Comparison of ENCODE assay signal across 14 cellular contexts in the genomic region with DNA sequence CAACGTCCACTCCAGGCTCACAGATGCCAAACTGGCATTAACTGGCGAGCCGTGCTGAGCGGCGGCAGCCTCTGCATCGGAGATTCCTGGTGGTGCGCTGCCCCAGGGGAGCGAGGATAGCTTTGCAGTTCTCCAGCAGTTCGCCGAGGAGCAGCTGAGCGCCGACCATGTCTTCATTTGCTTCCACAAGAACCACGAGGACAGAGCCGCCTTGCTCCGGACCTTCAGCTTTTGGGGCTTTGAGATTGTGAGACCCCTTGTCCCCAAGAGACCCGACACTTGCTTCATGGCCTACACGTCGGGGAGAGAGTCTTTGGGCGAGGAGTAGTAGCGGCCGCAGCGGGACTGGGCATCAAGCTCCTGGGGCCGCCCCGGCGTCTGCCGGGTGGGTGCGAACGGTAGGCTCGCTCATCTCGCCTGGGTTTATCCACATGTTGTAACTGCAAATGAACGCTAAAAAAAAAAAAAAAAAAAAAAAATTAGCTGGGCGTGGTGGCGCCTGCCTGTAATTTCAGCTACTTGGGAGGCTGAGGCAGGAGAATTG. TPM values are rescaled to one million over a fixed set of nuclear protein-coding genes. Genes with fewer than 3 reads are reported as not detected.
DNase-seq lines count a peak whose midpoint lies in the region; ATAC-seq, FAIRE-seq and TF ChIP-seq lines count a peak whose summit lies in the region.
"Had no signal": no experiment of that assay in that cellular context is flagged by ENCODE, and none has a peak within 500 bp of the region (broad histone marks: within the 10 kb centered on the region; RNA-seq: fewer than 3 reads in every experiment).

No MANE protein-coding gene starts in this region.

- ATAC-seq in GM18505 (IDR thresholded peaks at IDR 0.05; ENCODE audit: unreplicated experiment) (no peak), HG02870 (IDR thresholded peaks at IDR 0.05; ENCODE audit: unreplicated experiment) (no peak)
- ATAC-seq: esophagus mucosa, HCT116, mucosa of descending colon had no signal

- H3K27ac Mint-ChIP-seq in astrocyte (ENCODE audit: unreplicated experiment): no peak overlapping the region

- no peak for TF ChIP-seq POLR2A in GM18505 (IDR thresholded peaks at IDR 0.05; ENCODE audit: borderline replicate concordance, extremely low read depth, insufficient read depth, insufficient read length)

- FAIRE-seq in astrocyte (lab: Jason Lieb, UNC): no peak

- no peaks in the 10 kb centered on the region for H3K4me1 Mint-ChIP-seq in astrocyte (ENCODE audit: low read depth, unreplicated experiment)

- H3K4me1 ChIP-seq in astrocyte (ENCODE audit: insufficient read depth, low read length): peaks cover 4% of the 10 kb centered on the region
- H3K4me1 ChIP-seq in subcutaneous abdominal adipose tissue (ENCODE audit: control insufficient read depth in 5 of 5, insufficient read depth in 5 of 5, low read length in 5 of 5): peaks cover 0 to 7% (median 6%) of the 10 kb centered on the region in 5 donors

- H3K27me3 ChIP-seq in astrocyte (ENCODE audit: insufficient read depth, low read length) (peaks cover 13% of the 10 kb centered on the region), subcutaneous abdominal adipose tissue (ENCODE audit: control insufficient read depth in 5 of 5, insufficient read depth in 4 of 5, low read length in 5 of 5) (peaks cover 3 to 17% (median 9%) of the 10 kb centered on the region in 5 donors)

- H3K9ac ChIP-seq in astrocyte (ENCODE audit: low read length) (peak overlapping the region; percentile 58), subcutaneous abdominal adipose tissue (ENCODE audit: low read length in 5 of 5) (no peak overlapping the region)

- peaks cover 4% of the 10 kb centered on the region for H3K9me3 Mint-ChIP-seq in astrocyte (ENCODE audit: unreplicated experiment)

- H3K9me3 ChIP-seq in astrocyte (ENCODE audit: insufficient read depth, low read depth, low read length): no peaks in the 10 kb centered on the region
- peaks cover 0 to 4% (median 0%) of the 10 kb centered on the region in 5 donors for H3K9me3 ChIP-seq in subcutaneous abdominal adipose tissue (ENCODE audit: control insufficient read depth in 5 of 5, low read length in 5 of 5)
- H3K9me3 ChIP-seq: mucosa of descending colon had no signal

- no peaks in the 10 kb centered on the region for H3K27me3 Mint-ChIP-seq in astrocyte (ENCODE audit: low read depth, unreplicated experiment)

- H3K36me3 ChIP-seq in astrocyte (ENCODE audit: insufficient read depth, low read length) (no peaks in the 10 kb centered on the region), subcutaneous abdominal adipose tissue (ENCODE audit: control insufficient read depth in 5 of 5, insufficient read depth in 5 of 5, low read length in 5 of 5) (no peaks in the 10 kb centered on the region)

- H4K20me1 ChIP-seq in astrocyte (ENCODE audit: insufficient read depth, low read length): no peaks in the 10 kb centered on the region

- H3K27ac ChIP-seq in astrocyte (ENCODE audit: low read depth, low read length) (no peak overlapping the region), subcutaneous abdominal adipose tissue (ENCODE audit: low read depth, low read length) (no peak overlapping the region)

- H3K4me2 ChIP-seq in astrocyte (ENCODE audit: low read length): peak overlapping the region; percentile 88

- no peak overlapping the region for H3K4me3 Mint-ChIP-seq in astrocyte (ENCODE audit: unreplicated experiment)

- H3K4me3 ChIP-seq in astrocyte (ENCODE audit: insufficient read depth, low read depth, low read length) (peak overlapping the region; percentile 53), subcutaneous abdominal adipose tissue (ENCODE audit: low read depth in 1 of 5, low read length in 5 of 5) (peak overlapping the region in 4 of 5 donors; percentile 3 to 44 (median 36))
- H3K4me3 ChIP-seq: mucosa of descending colon had no signal

- H3K79me2 ChIP-seq in astrocyte (ENCODE audit: insufficient read depth, low read length): no peaks in the 10 kb centered on the region

- DNase-seq in ELF-1 (ENCODE audit: low read depth, low spot score): peak; percentile 67
- no peak for DNase-seq in astrocyte (ENCODE audit: low read depth)
- DNase-seq in hepatic stellate cell (ENCODE audit: low spot score): peak; percentile 21
- DNase-seq in occipital lobe (lab: John Stamatoyannopoulos, UW): no peak
- DNase-seq: activated naive CD4-positive, alpha-beta T cell; central memory CD4-positive, alpha-beta T cell; Kasumi-1; mucosa of descending colon; stimulated activated CD4-positive, alpha-beta T cell treated with anti-CD3 and anti-CD28 coated beads, Interleukin-2, amount 100 ng/mL, for 24 hours had no signal

- no peak for TF ChIP-seq CTCF in astrocyte (IDR thresholded peaks at IDR 0.05; ENCODE audit: insufficient read depth, low read depth, low read length)

- H3K36me3 Mint-ChIP-seq in astrocyte (ENCODE audit: low read depth, unreplicated experiment): no peaks in the 10 kb centered on the region

- H2AFZ ChIP-seq in astrocyte (ENCODE audit: low read depth, low read length): peak overlapping the region; percentile 87

RNA-seq across cellular contexts. Expression of gene RLF, which starts 28.0 kb away (rescaled TPM):
- total RNA-seq in astrocyte (15.0 and 15.4 TPM in 2 replicates), occipital lobe (101 TPM)

RNA-seq across cellular contexts. Expression of gene PPT1, which starts 36.1 kb away (rescaled TPM):
- 33.1 and 37.0 TPM in 2 replicates for total RNA-seq in astrocyte
- total RNA-seq in occipital lobe: 41.0 TPM

Comparison
In these comparisons a context has a peak if more than half of its experiments do, and no peak if none do; other contexts are left out.
1. DNase-seq: peak in ELF-1 (single experiment) and hepatic stellate cell (single experiment); none in astrocyte (single experiment) and occipital lobe (single experiment).